1 cellular context compared by ENCODE assay signal in genomic region chr7:81470084-81470723, GRCh38.
TF ChIP-seq lines count a peak whose summit lies in the region.

No MANE protein-coding gene starts in this region.

TF ChIP-seq in SK-N-SH, 30 proteins besides CTCF, POLR2A, EP300 and RAD21 (continued from another document):
- TF ChIP-seq, protein P1, sequence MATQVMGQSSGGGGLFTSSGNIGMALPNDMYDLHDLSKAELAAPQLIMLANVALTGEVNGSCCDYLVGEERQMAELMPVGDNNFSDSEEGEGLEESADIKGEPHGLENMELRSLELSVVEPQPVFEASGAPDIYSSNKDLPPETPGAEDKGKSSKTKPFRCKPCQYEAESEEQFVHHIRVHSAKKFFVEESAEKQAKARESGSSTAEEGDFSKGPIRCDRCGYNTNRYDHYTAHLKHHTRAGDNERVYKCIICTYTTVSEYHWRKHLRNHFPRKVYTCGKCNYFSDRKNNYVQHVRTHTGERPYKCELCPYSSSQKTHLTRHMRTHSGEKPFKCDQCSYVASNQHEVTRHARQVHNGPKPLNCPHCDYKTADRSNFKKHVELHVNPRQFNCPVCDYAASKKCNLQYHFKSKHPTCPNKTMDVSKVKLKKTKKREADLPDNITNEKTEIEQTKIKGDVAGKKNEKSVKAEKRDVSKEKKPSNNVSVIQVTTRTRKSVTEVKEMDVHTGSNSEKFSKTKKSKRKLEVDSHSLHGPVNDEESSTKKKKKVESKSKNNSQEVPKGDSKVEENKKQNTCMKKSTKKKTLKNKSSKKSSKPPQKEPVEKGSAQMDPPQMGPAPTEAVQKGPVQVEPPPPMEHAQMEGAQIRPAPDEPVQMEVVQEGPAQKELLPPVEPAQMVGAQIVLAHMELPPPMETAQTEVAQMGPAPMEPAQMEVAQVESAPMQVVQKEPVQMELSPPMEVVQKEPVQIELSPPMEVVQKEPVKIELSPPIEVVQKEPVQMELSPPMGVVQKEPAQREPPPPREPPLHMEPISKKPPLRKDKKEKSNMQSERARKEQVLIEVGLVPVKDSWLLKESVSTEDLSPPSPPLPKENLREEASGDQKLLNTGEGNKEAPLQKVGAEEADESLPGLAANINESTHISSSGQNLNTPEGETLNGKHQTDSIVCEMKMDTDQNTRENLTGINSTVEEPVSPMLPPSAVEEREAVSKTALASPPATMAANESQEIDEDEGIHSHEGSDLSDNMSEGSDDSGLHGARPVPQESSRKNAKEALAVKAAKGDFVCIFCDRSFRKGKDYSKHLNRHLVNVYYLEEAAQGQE (IDR thresholded peaks at IDR 0.05; ENCODE audit: low read depth, low read length): no peak; the same call in 1 of the 2 replicates
TF ChIP-seq in SK-N-SH: peak in this region for 4.
